In genomic region chr5:109964136-109964535, GRCh38 we compare ENCODE assay signal across 27 cellular contexts.
DNase-seq lines count a peak whose midpoint lies in the region; ATAC-seq and TF ChIP-seq lines count a peak whose summit lies in the region.
"Had no signal": no experiment of that assay in that cellular context is flagged by ENCODE, and none has a peak within 500 bp of the region (broad histone marks: within the 10 kb centered on the region; RNA-seq: fewer than 3 reads in every experiment).

No MANE protein-coding gene starts in this region.

- ATAC-seq in HG03175 (IDR thresholded peaks at IDR 0.05; ENCODE audit: unreplicated experiment) (peak; percentile 56), HG02588 (IDR thresholded peaks at IDR 0.05; ENCODE audit: unreplicated experiment) (no peak)
- ATAC-seq: stimulated activated naive B cell treated with anti-CD40 and anti-IgM and Interleukin-4, amounts not matched to agents 10 μg/mL and 1 μg/mL and 100 μg/mL, for 72 hours; T-helper 17 cell had no signal

- H3K27me3 Mint-ChIP-seq in activated T-helper 1 cell treated with anti-CD3 and anti-CD28 coated beads, Interleukin-12 subunit alpha, Interleukin-12 subunit beta, Interleukin-2, Interleukin-4 antibody, amounts not matched to agents 30 ng/mL and 10 ng/mL and 1 ng/mL, durations not matched to agents 14 hours and 24 hours and 36 hours (ENCODE audit: insufficient read depth): no peaks in the 10 kb centered on the region
- H3K27me3 Mint-ChIP-seq: CD4-positive, CD25-positive, alpha-beta regulatory T cell; stimulated activated naive B cell treated with anti-CD40 and anti-IgM and Interleukin-4, amounts not matched to agents 10 μg/mL and 1 μg/mL and 100 μg/mL, for 72 hours had no signal

- peaks cover 5% of the 10 kb centered on the region for H3K9me3 Mint-ChIP-seq in activated T-helper 1 cell treated with anti-CD3 and anti-CD28 coated beads, Interleukin-12 subunit alpha, Interleukin-12 subunit beta, Interleukin-2, Interleukin-4 antibody, amounts not matched to agents 30 ng/mL and 10 ng/mL and 1 ng/mL, durations not matched to agents 14 hours and 24 hours and 36 hours
- H3K9me3 Mint-ChIP-seq: stimulated activated naive B cell treated with anti-CD40 and anti-IgM and Interleukin-4, amounts not matched to agents 10 μg/mL and 1 μg/mL and 100 μg/mL, for 72 hours had no signal

- no peaks in the 10 kb centered on the region for H3K36me3 Mint-ChIP-seq in activated T-helper 1 cell treated with anti-CD3 and anti-CD28 coated beads, Interleukin-12 subunit alpha, Interleukin-12 subunit beta, Interleukin-2, Interleukin-4 antibody, amounts not matched to agents 30 ng/mL and 10 ng/mL and 1 ng/mL, durations not matched to agents 14 hours and 24 hours and 36 hours (ENCODE audit: low read depth)
- H3K36me3 Mint-ChIP-seq: CD4-positive, CD25-positive, alpha-beta regulatory T cell; stimulated activated naive B cell treated with anti-CD40 and anti-IgM and Interleukin-4, amounts not matched to agents 10 μg/mL and 1 μg/mL and 100 μg/mL, for 72 hours had no signal

- H3K4me3 Mint-ChIP-seq in activated T-helper 1 cell treated with anti-CD3 and anti-CD28 coated beads, Interleukin-12 subunit alpha, Interleukin-12 subunit beta, Interleukin-2, Interleukin-4 antibody, amounts not matched to agents 30 ng/mL and 10 ng/mL and 1 ng/mL, durations not matched to agents 14 hours and 24 hours and 36 hours: no peak overlapping the region
- H3K4me3 Mint-ChIP-seq: CD4-positive, CD25-positive, alpha-beta regulatory T cell; stimulated activated naive B cell treated with anti-CD40 and anti-IgM and Interleukin-4, amounts not matched to agents 10 μg/mL and 1 μg/mL and 100 μg/mL, for 72 hours; T-helper 17 cell had no signal

- H3K36me3 ChIP-seq in BE2C: no peaks in the 10 kb centered on the region
- H3K36me3 ChIP-seq: cardiac muscle cell, esophagus muscularis mucosa, neutrophil, right lobe of liver, uterus had no signal

- TF ChIP-seq CTCF in BE2C (IDR thresholded peaks at IDR 0.05; ENCODE audit: low read depth, low read length): no peak

- peak; percentile 43 for DNase-seq in ELR (ENCODE audit: low read depth)
- DNase-seq in activated T-helper 1 cell treated with anti-CD3 and anti-CD28 coated beads, Interleukin-12 subunit alpha, Interleukin-12 subunit beta, Interleukin-2, Interleukin-4 antibody, amounts not matched to agents 30 ng/mL and 10 ng/mL and 1 ng/mL, durations not matched to agents 14 hours and 24 hours and 36 hours (ENCODE audit: low spot score): no peak
- DNase-seq in kidney glomerular epithelial cell (lab: John Stamatoyannopoulos, UW): peak; percentile 5
- no peak for DNase-seq in BE2C
- DNase-seq in mesenteric fat pad (ENCODE audit: low spot score): no peak
- DNase-seq: activated naive CD4-positive, alpha-beta T cell treated with anti-CD3 and anti-CD28 coated beads, Interleukin-2, amount 50 U/mL, for 16 hours; anterior cingulate cortex; CD4-positive, CD25-positive, alpha-beta regulatory T cell; cortex of kidney; mesenchymal stem cell; MM.1S; NCI-H1417; NCI-H2081; NCI-H2227 treated with DMSO at 0.1 percent for 48 hours; NCI-H69; right lobe of liver; SK-N-SH; stimulated activated CD4-positive, alpha-beta T cell treated with anti-CD3 and anti-CD28 coated beads, Interleukin-12 subunit alpha, Interleukin-12 subunit beta, amount 100 ng/mL, for 4 hours; stimulated activated CD4-positive, alpha-beta T cell treated with anti-CD3 and anti-CD28 coated beads, Interleukin-4, amount 100 ng/mL, for 1 hour; stimulated activated naive B cell treated with anti-CD40 and anti-IgM and Interleukin-4, amounts not matched to agents 10 μg/mL and 1 μg/mL and 100 μg/mL, for 72 hours; T-helper 17 cell; uterus had no signal

- peak overlapping the region; percentile 19 for H3K27ac Mint-ChIP-seq in activated T-helper 1 cell treated with anti-CD3 and anti-CD28 coated beads, Interleukin-12 subunit alpha, Interleukin-12 subunit beta, Interleukin-2, Interleukin-4 antibody, amounts not matched to agents 30 ng/mL and 10 ng/mL and 1 ng/mL, durations not matched to agents 14 hours and 24 hours and 36 hours
- H3K27ac Mint-ChIP-seq: stimulated activated naive B cell treated with anti-CD40 and anti-IgM and Interleukin-4, amounts not matched to agents 10 μg/mL and 1 μg/mL and 100 μg/mL, for 72 hours; T-helper 17 cell had no signal

- intact Hi-C loops in activated T-helper 1 cell treated with anti-CD3 and anti-CD28 coated beads, Interleukin-12 subunit alpha, Interleukin-12 subunit beta, Interleukin-2, Interleukin-4 antibody, amounts not matched to agents 30 ng/mL and 10 ng/mL and 1 ng/mL, durations not matched to agents 14 hours and 24 hours and 36 hours (cut with micrococcal nuclease): loop anchor here (10.0 kb wide), 1 partner anchor 1579 kb away; the partner anchor contains the start of gene FBXL17

- no peaks in the 10 kb centered on the region for H3K27me3 ChIP-seq in BE2C
- H3K27me3 ChIP-seq: esophagus muscularis mucosa, neutrophil, right lobe of liver, uterus had no signal

- no peaks in the 10 kb centered on the region for H3K9me3 ChIP-seq in BE2C
- H3K9me3 ChIP-seq: esophagus muscularis mucosa, neutrophil, right lobe of liver, SK-N-SH, uterus had no signal

- no peak overlapping the region for H3K4me3 ChIP-seq in BE2C (ENCODE audit: low read depth, low read length)
- H3K4me3 ChIP-seq: cardiac muscle cell, esophagus muscularis mucosa, right lobe of liver, uterus had no signal

- no peaks in the 10 kb centered on the region; the same call in 1 of the 2 replicates for H3K4me1 ChIP-seq in BE2C
- H3K4me1 ChIP-seq: esophagus muscularis mucosa, right lobe of liver, uterus had no signal

- peaks cover 21% of the 10 kb centered on the region for H3K4me1 Mint-ChIP-seq in activated T-helper 1 cell treated with anti-CD3 and anti-CD28 coated beads, Interleukin-12 subunit alpha, Interleukin-12 subunit beta, Interleukin-2, Interleukin-4 antibody, amounts not matched to agents 30 ng/mL and 10 ng/mL and 1 ng/mL, durations not matched to agents 14 hours and 24 hours and 36 hours (ENCODE audit: low read depth)
- H3K4me1 Mint-ChIP-seq: stimulated activated naive B cell treated with anti-CD40 and anti-IgM and Interleukin-4, amounts not matched to agents 10 μg/mL and 1 μg/mL and 100 μg/mL, for 72 hours; T-helper 17 cell had no signal

Comparison
In these comparisons a context has a peak if more than half of its experiments do, and no peak if none do; other contexts are left out.
1. DNase-seq: peak in ELR (single experiment) and kidney glomerular epithelial cell (single experiment); none in activated T-helper 1 cell treated with anti-CD3 and anti-CD28 coated beads, Interleukin-12 subunit alpha, Interleukin-12 subunit beta, Interleukin-2, Interleukin-4 antibody, amounts not matched to agents 30 ng/mL and 10 ng/mL and 1 ng/mL, durations not matched to agents 14 hours and 24 hours and 36 hours (single experiment), BE2C (single experiment) and mesenteric fat pad (single experiment).